In genomic region chr11:91796999-91797398, GRCh38 we compare ENCODE assay signal across 29 cellular contexts.
A peak's percentile ranks its signal among the peaks of the same experiment; 100 is the strongest.
DNase-seq lines count a peak whose midpoint lies in the region; ATAC-seq, FAIRE-seq and TF ChIP-seq lines count a peak whose summit lies in the region.
"Had no signal": no experiment of that assay in that cellular context is flagged by ENCODE, and none has a peak within 500 bp of the region (broad histone marks: within the 10 kb centered on the region; RNA-seq: fewer than 3 reads in every experiment).

No MANE protein-coding gene starts in this region.

- H3K27me3 Mint-ChIP-seq in stimulated activated memory B cell treated with anti-CD40 and anti-IgM and Interleukin-4, amounts not matched to agents 10 μg/mL and 1 μg/mL and 100 μg/mL, for 72 hours: no peaks in the 10 kb centered on the region
- H3K27me3 Mint-ChIP-seq: activated CD8-positive, alpha-beta T cell treated with anti-CD3 and anti-CD28 coated beads for 36 hours; activated naive CD4-positive, alpha-beta T cell treated with anti-CD3 and anti-CD28 coated beads, Interleukin-2, amount 10 ng/mL, durations not matched to agents 7 days and 5 days had no signal

- FAIRE-seq in bronchial epithelial cell (lab: Jason Lieb, UNC): no peak
- FAIRE-seq: endometrium, frontal cortex, GM18507 had no signal

- H3K4me3 ChIP-seq in bronchial epithelial cell (ENCODE audit: low read depth, low read length): no peak overlapping the region
- H3K4me3 ChIP-seq in left lung: no peak overlapping the region
- no peak overlapping the region for H3K4me3 ChIP-seq in stomach
- H3K4me3 ChIP-seq: dorsolateral prefrontal cortex, left ventricle myocardium inferior, Peyer's patch had no signal

- peaks cover 2% of the 10 kb centered on the region for H3K9me3 Mint-ChIP-seq in stimulated activated memory B cell treated with anti-CD40 and anti-IgM and Interleukin-4, amounts not matched to agents 10 μg/mL and 1 μg/mL and 100 μg/mL, for 72 hours
- H3K9me3 Mint-ChIP-seq: activated T-helper 1 cell treated with anti-CD3 and anti-CD28 coated beads, Interleukin-12 subunit alpha, Interleukin-12 subunit beta, Interleukin-2, Interleukin-4 antibody, amounts not matched to agents 30 ng/mL and 10 ng/mL and 1 ng/mL, durations not matched to agents 14 hours and 24 hours and 36 hours had no signal

- TF ChIP-seq CTCF in bronchial epithelial cell (IDR thresholded peaks at IDR 0.05; ENCODE audit: insufficient read depth, low read length, severe bottlenecking) (no peak), left lung (IDR thresholded peaks at IDR 0.05) (no peak), stomach (IDR thresholded peaks at IDR 0.05) (peak in 1 of 7 experiments; percentile 18), GM13976 (IDR thresholded peaks at IDR 0.05; ENCODE audit: borderline replicate concordance, control extremely low read depth, extremely low read depth, insufficient read depth, missing control alignments) (no peak)

- H3K27ac Mint-ChIP-seq in stimulated activated memory B cell treated with anti-CD40 and anti-IgM and Interleukin-4, amounts not matched to agents 10 μg/mL and 1 μg/mL and 100 μg/mL, for 72 hours: no peak overlapping the region
- H3K27ac Mint-ChIP-seq: activated CD8-positive, alpha-beta T cell treated with anti-CD3 and anti-CD28 coated beads for 36 hours; activated naive CD4-positive, alpha-beta T cell treated with anti-CD3 and anti-CD28 coated beads, Interleukin-2, amount 10 ng/mL, durations not matched to agents 7 days and 5 days; activated T-helper 1 cell treated with anti-CD3 and anti-CD28 coated beads, Interleukin-12 subunit alpha, Interleukin-12 subunit beta, Interleukin-2, Interleukin-4 antibody, amounts not matched to agents 30 ng/mL and 10 ng/mL and 1 ng/mL, durations not matched to agents 14 hours and 24 hours and 36 hours; H9; naive thymus-derived CD8-positive, alpha-beta T cell had no signal

- in situ Hi-C loops in GM13976 (cut with MboI; ENCODE audit: low sequenced_read_pairs, unreplicated experiment): no loop called here

- H3K27ac ChIP-seq in left lung (no peak overlapping the region), stomach (peak overlapping the region in 4 of 5 donors; percentile 22 to 76 (median 56))
- H3K27ac ChIP-seq: C4-2B, dorsolateral prefrontal cortex, left ventricle myocardium inferior, Peyer's patch had no signal

- intact Hi-C loops in left lung (cut with DNase I): no loop called here
- intact Hi-C loops in stomach (cut with DNase I; ENCODE audit: low total_unique reads): no loop called here

- H3K4me1 ChIP-seq in left lung: no peaks in the 10 kb centered on the region
- peaks cover 0 to 37% (median 16%) of the 10 kb centered on the region in 4 donors for H3K4me1 ChIP-seq in stomach
- H3K4me1 ChIP-seq: left ventricle myocardium inferior, Peyer's patch had no signal

- H3K4me1 Mint-ChIP-seq in stimulated activated memory B cell treated with anti-CD40 and anti-IgM and Interleukin-4, amounts not matched to agents 10 μg/mL and 1 μg/mL and 100 μg/mL, for 72 hours: no peaks in the 10 kb centered on the region
- H3K4me1 Mint-ChIP-seq: activated naive CD4-positive, alpha-beta T cell treated with anti-CD3 and anti-CD28 coated beads, Interleukin-2, amount 10 ng/mL, durations not matched to agents 7 days and 5 days; naive thymus-derived CD8-positive, alpha-beta T cell had no signal

- H3K36me3 ChIP-seq in bronchial epithelial cell (ENCODE audit: control insufficient read depth, insufficient read depth, low read length) (no peaks in the 10 kb centered on the region), left lung (no peaks in the 10 kb centered on the region), stomach (no peaks in the 10 kb centered on the region)
- H3K36me3 ChIP-seq: left ventricle myocardium inferior, Peyer's patch had no signal

- no peak overlapping the region for H3K4me3 Mint-ChIP-seq in stimulated activated memory B cell treated with anti-CD40 and anti-IgM and Interleukin-4, amounts not matched to agents 10 μg/mL and 1 μg/mL and 100 μg/mL, for 72 hours
- H3K4me3 Mint-ChIP-seq: activated CD8-positive, alpha-beta T cell treated with anti-CD3 and anti-CD28 coated beads for 36 hours; activated naive CD4-positive, alpha-beta T cell treated with anti-CD3 and anti-CD28 coated beads, Interleukin-2, amount 10 ng/mL, durations not matched to agents 7 days and 5 days; activated T-helper 1 cell treated with anti-CD3 and anti-CD28 coated beads, Interleukin-12 subunit alpha, Interleukin-12 subunit beta, Interleukin-2, Interleukin-4 antibody, amounts not matched to agents 30 ng/mL and 10 ng/mL and 1 ng/mL, durations not matched to agents 14 hours and 24 hours and 36 hours; H9; naive thymus-derived CD8-positive, alpha-beta T cell had no signal

- H3K9me3 ChIP-seq in left lung (no peaks in the 10 kb centered on the region), stomach (no peaks in the 10 kb centered on the region)
- H3K9me3 ChIP-seq: left ventricle myocardium inferior, Peyer's patch had no signal

- TF ChIP-seq EP300 in stomach (IDR thresholded peaks at IDR 0.05): no peak

- H3K27me3 ChIP-seq in bronchial epithelial cell (ENCODE audit: control insufficient read depth, insufficient read depth, low read length): no peaks in the 10 kb centered on the region
- H3K27me3 ChIP-seq in left lung: no peaks in the 10 kb centered on the region
- no peaks in the 10 kb centered on the region for H3K27me3 ChIP-seq in stomach
- H3K27me3 ChIP-seq: dorsolateral prefrontal cortex, Peyer's patch had no signal

- no peak for TF ChIP-seq POLR2A in stomach (IDR thresholded peaks at IDR 0.05)

- H3K36me3 Mint-ChIP-seq in stimulated activated memory B cell treated with anti-CD40 and anti-IgM and Interleukin-4, amounts not matched to agents 10 μg/mL and 1 μg/mL and 100 μg/mL, for 72 hours: no peaks in the 10 kb centered on the region
- H3K36me3 Mint-ChIP-seq: activated naive CD4-positive, alpha-beta T cell treated with anti-CD3 and anti-CD28 coated beads, Interleukin-2, amount 10 ng/mL, durations not matched to agents 7 days and 5 days; naive thymus-derived CD8-positive, alpha-beta T cell had no signal

- ATAC-seq in left lung (peak; percentile 83), GM18907 (IDR thresholded peaks at IDR 0.05; ENCODE audit: unreplicated experiment) (no peak)
- no peak for ATAC-seq in stimulated activated memory B cell treated with anti-CD40 and anti-IgM and Interleukin-4, amounts not matched to agents 10 μg/mL and 1 μg/mL and 100 μg/mL, for 72 hours
- ATAC-seq: activated CD8-positive, alpha-beta T cell treated with anti-CD3 and anti-CD28 coated beads for 36 hours; naive thymus-derived CD8-positive, alpha-beta T cell had no signal

- DNase-seq in NCI-H446 treated with DMSO at 0.1 percent for 48 hours (lab: John Stamatoyannopoulos, UW) (peak; percentile 35), bronchial epithelial cell (ENCODE audit: low read depth) (peak; percentile 2), left lung (no peak), stomach (no peak), NCI-H226 (no peak), GM13976 (ENCODE audit: low spot score) (no peak)
- DNase-seq: activated CD8-positive, alpha-beta memory T cell treated with anti-CD3 and anti-CD28 coated beads, Interleukin-2, amount 50 U/mL, for 48 hours; activated CD8-positive, alpha-beta T cell treated with anti-CD3 and anti-CD28 coated beads for 36 hours; activated naive CD4-positive, alpha-beta T cell treated with anti-CD3 and anti-CD28 coated beads, Interleukin-2, amount 10 ng/mL, durations not matched to agents 7 days and 5 days; COR-L47; dorsolateral prefrontal cortex; H9; hippocampal formation; left ventricle myocardium inferior; naive thymus-derived CD8-positive, alpha-beta T cell; NCI-H1417; NCI-H2029 treated with DMSO at 0.1 percent for 48 hours; NCI-H2227 treated with DMSO at 0.1 percent for 48 hours; nucleus accumbens; Peyer's patch; SHP77 treated with DMSO at 0.1 percent for 48 hours; stimulated activated naive CD4-positive, alpha-beta T cell had no signal

Comparison
In these comparisons a context has a peak if more than half of its experiments do, and no peak if none do; other contexts are left out.
1. DNase-seq: peak in NCI-H446 treated with DMSO at 0.1 percent for 48 hours (single experiment) and bronchial epithelial cell (single experiment); none in left lung (0 of 2), stomach (single experiment), NCI-H226 (single experiment) and GM13976 (single experiment).
2. H3K27ac ChIP-seq: peak in stomach (4 of 5); none in left lung (0 of 2).